19 cellular contexts compared by ENCODE assay signal in the genomic region with DNA sequence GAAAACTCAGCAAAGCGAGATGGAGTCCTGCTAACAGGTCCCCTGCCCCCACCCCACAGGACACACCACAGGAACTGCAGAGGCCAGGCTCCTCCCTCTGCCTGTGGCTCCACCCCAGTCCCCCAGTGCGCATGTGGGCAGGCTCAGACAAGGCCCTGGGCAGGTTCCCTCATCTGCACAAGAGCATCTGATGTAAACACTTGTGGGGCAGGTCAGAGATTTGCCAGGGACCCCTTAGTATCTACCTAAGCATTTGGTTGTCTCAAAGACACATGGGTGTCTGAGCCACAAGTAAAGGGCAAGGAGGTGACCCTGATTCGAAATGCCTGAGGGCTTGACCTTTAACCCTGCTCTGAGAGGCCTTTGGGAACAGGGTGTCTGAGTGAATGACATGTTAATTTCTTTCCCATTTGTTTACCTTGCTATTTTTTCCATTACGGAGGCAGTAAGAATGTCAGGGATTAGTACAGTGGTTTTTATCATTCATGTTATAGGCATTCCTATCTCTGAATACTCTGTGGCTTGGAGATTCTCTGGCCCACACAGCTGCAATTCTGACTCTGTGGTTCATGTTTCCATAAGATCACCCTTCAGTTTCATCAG.
A peak's percentile ranks its signal among the peaks of the same experiment; 100 is the strongest.
DNase-seq lines count a peak whose midpoint lies in the region; ATAC-seq, FAIRE-seq and TF ChIP-seq lines count a peak whose summit lies in the region.
"Had no signal": no experiment of that assay in that cellular context is flagged by ENCODE, and none has a peak within 500 bp of the region (broad histone marks: within the 10 kb centered on the region; RNA-seq: fewer than 3 reads in every experiment).

No MANE protein-coding gene starts in this region.

- H3K27me3 Mint-ChIP-seq in GM23338 (ENCODE audit: insufficient read depth, low read depth, poor library complexity) (no peaks in the 10 kb centered on the region), chondrocyte (ENCODE audit: low read depth) (peaks cover 7% of the 10 kb centered on the region)

- H3K4me1 ChIP-seq in GM23338 (ENCODE audit: insufficient read depth) = no peaks in the 10 kb centered on the region
- no peaks in the 10 kb centered on the region for H3K4me1 ChIP-seq in smooth muscle cell (ENCODE audit: low read depth)
- H3K4me1 ChIP-seq in pancreas = no peaks in the 10 kb centered on the region
- H3K4me1 ChIP-seq: gastrocnemius medialis had no signal

- intact Hi-C loops in pancreas (cut with DNase I) = no loop called here

- no peak overlapping the region for H3K4me3 Mint-ChIP-seq in GM23338
- H3K4me3 Mint-ChIP-seq in chondrocyte (ENCODE audit: unreplicated experiment) = no peak overlapping the region
- H3K4me3 Mint-ChIP-seq: activated CD8-positive, alpha-beta T cell treated with anti-CD3 and anti-CD28 coated beads, Interleukin-2, amount 10 ng/mL, durations not matched to agents 7 days and 5 days; CD4-positive, alpha-beta memory T cell; naive B cell; stimulated activated effector memory CD8-positive, alpha-beta T cell treated with anti-CD3 and anti-CD28 coated beads, Interleukin-12 subunit alpha, Interleukin-12 subunit beta, amount 100 ng/mL, for 72 hours had no signal

- DNase-seq in GM23338 (ENCODE audit: low spot score) = peak; percentile 33
- peak; percentile 67 for DNase-seq in RPMI8226
- DNase-seq in fibroblast of pulmonary artery (ENCODE audit: low read depth) = peak; percentile 38
- DNase-seq in smooth muscle cell (lab: John Stamatoyannopoulos, UW; ENCODE audit: unreplicated experiment) = no peak
- no peak for DNase-seq in chondrocyte (ENCODE audit: low spot score)
- no peak for DNase-seq in pancreas
- DNase-seq in Ammon's horn (ENCODE audit: low spot score) = no peak
- DNase-seq: activated CD8-positive, alpha-beta T cell treated with anti-CD3 and anti-CD28 coated beads, Interleukin-2, amount 10 ng/mL, durations not matched to agents 7 days and 5 days; activated effector memory CD4-positive, alpha-beta T cell treated with Interleukin-2 at 50 U/mL for 16 hours; CD4-positive, alpha-beta memory T cell; gastrocnemius medialis; GDM1; GOT3; naive B cell; NK-92 treated with Interleukin-12 subunit alpha and Interleukin-12 subunit beta, amount 100 ng/mL, for 24 hours; retina; stimulated activated CD4-positive, alpha-beta T cell treated with anti-CD3 and anti-CD28 coated beads, Interleukin-4, amount 100 ng/mL, for 24 hours had no signal

- H3K27ac Mint-ChIP-seq in GM23338 (no peak overlapping the region), chondrocyte (ENCODE audit: unreplicated experiment) (no peak overlapping the region)
- H3K27ac Mint-ChIP-seq: activated CD8-positive, alpha-beta T cell treated with anti-CD3 and anti-CD28 coated beads, Interleukin-2, amount 10 ng/mL, durations not matched to agents 7 days and 5 days; CD4-positive, alpha-beta memory T cell; naive B cell; stimulated activated effector memory CD8-positive, alpha-beta T cell treated with anti-CD3 and anti-CD28 coated beads, Interleukin-12 subunit alpha, Interleukin-12 subunit beta, amount 100 ng/mL, for 72 hours had no signal

- H3F3A ChIP-seq in GM23338 (replicated peaks; ENCODE audit: low read depth) (no peaks in the 10 kb centered on the region), smooth muscle cell (ENCODE audit: low read depth) (no peaks in the 10 kb centered on the region)

- ATAC-seq in GM23338 (peak; percentile 84), pancreas (no peak)
- ATAC-seq: activated CD8-positive, alpha-beta T cell treated with anti-CD3 and anti-CD28 coated beads, Interleukin-2, amount 10 ng/mL, durations not matched to agents 7 days and 5 days; gastrocnemius medialis; stimulated activated effector memory CD8-positive, alpha-beta T cell treated with anti-CD3 and anti-CD28 coated beads, Interleukin-12 subunit alpha, Interleukin-12 subunit beta, amount 100 ng/mL, for 72 hours had no signal

- no peak for TF ChIP-seq CTCF in GM23338 (conservative IDR thresholded peaks at IDR 0.05; ENCODE audit: low read depth in 2 of 2)
- no peak for TF ChIP-seq CTCF in fibroblast of pulmonary artery (IDR thresholded peaks at IDR 0.05; ENCODE audit: low read length, missing control alignments)
- no peak for TF ChIP-seq CTCF in smooth muscle cell (IDR thresholded peaks at IDR 0.05; ENCODE audit: borderline replicate concordance, insufficient read depth, poor library complexity, severe bottlenecking)
- no peak for TF ChIP-seq CTCF in chondrocyte (IDR thresholded peaks at IDR 0.05)
- no peak for TF ChIP-seq CTCF in pancreas (IDR thresholded peaks at IDR 0.05)

- no peaks in the 10 kb centered on the region for H3K9me3 ChIP-seq in smooth muscle cell (replicated peaks; ENCODE audit: low read depth)
- H3K9me3 ChIP-seq in pancreas = no peaks in the 10 kb centered on the region
- H3K9me3 ChIP-seq: gastrocnemius medialis had no signal

- H3K79me2 ChIP-seq in GM23338 (replicated peaks; ENCODE audit: insufficient read depth) (no peaks in the 10 kb centered on the region), smooth muscle cell (ENCODE audit: low read depth) (no peaks in the 10 kb centered on the region)

- H3K4me2 ChIP-seq in GM23338 = no peak overlapping the region
- peak overlapping the region; percentile 15 for H3K4me2 ChIP-seq in smooth muscle cell

- H4K20me1 ChIP-seq in GM23338 (replicated peaks; ENCODE audit: insufficient read depth) = no peaks in the 10 kb centered on the region
- no peaks in the 10 kb centered on the region for H4K20me1 ChIP-seq in smooth muscle cell (ENCODE audit: low read depth)

- WGBS in smooth muscle cell (ENCODE audit: low lambda C conversion rate) = 44% methylated on average over 4 of the region's 4 CpGs
- 51 to 57% methylated on average over 4 of the region's 4 CpGs for WGBS in pancreas, 2 donors

- no peak overlapping the region for H3K27ac ChIP-seq in GM23338 (ENCODE audit: low read depth)
- peak overlapping the region; percentile 85 for H3K27ac ChIP-seq in smooth muscle cell (ENCODE audit: low read depth)
- H3K27ac ChIP-seq in pancreas = no peak overlapping the region
- H3K27ac ChIP-seq: gastrocnemius medialis had no signal

- no peak for FAIRE-seq in pancreas (lab: Jason Lieb, UNC)
- FAIRE-seq: GM18507 had no signal

- H3K9me3 Mint-ChIP-seq in GM23338 (no peaks in the 10 kb centered on the region), chondrocyte (ENCODE audit: low read depth) (no peaks in the 10 kb centered on the region)
- H3K9me3 Mint-ChIP-seq: stimulated activated effector memory CD8-positive, alpha-beta T cell treated with anti-CD3 and anti-CD28 coated beads, Interleukin-12 subunit alpha, Interleukin-12 subunit beta, amount 100 ng/mL, for 72 hours had no signal

- H3K4me1 Mint-ChIP-seq in GM23338 = peaks cover 8% of the 10 kb centered on the region; the same call in 2 of the 3 replicates
- H3K4me1 Mint-ChIP-seq in chondrocyte (ENCODE audit: low read depth) = no peaks in the 10 kb centered on the region
- H3K4me1 Mint-ChIP-seq: CD4-positive, alpha-beta memory T cell; naive B cell; stimulated activated effector memory CD8-positive, alpha-beta T cell treated with anti-CD3 and anti-CD28 coated beads, Interleukin-12 subunit alpha, Interleukin-12 subunit beta, amount 100 ng/mL, for 72 hours had no signal

- H3K9ac ChIP-seq in smooth muscle cell (ENCODE audit: low read depth) = peak overlapping the region; percentile 45

- peak overlapping the region; percentile 66; the same call in 1 of the 2 replicates for H2AFZ ChIP-seq in GM23338
- H2AFZ ChIP-seq in smooth muscle cell (ENCODE audit: low read depth) = no peak overlapping the region

- H3K9me2 ChIP-seq in GM23338 (ENCODE audit: insufficient read depth) = peaks cover 14% of the 10 kb centered on the region

- H3K36me3 Mint-ChIP-seq in GM23338 (ENCODE audit: low read depth) = no peaks in the 10 kb centered on the region
- H3K36me3 Mint-ChIP-seq in chondrocyte (ENCODE audit: low read depth) = no peaks in the 10 kb centered on the region
- H3K36me3 Mint-ChIP-seq: CD4-positive, alpha-beta memory T cell; naive B cell; stimulated activated effector memory CD8-positive, alpha-beta T cell treated with anti-CD3 and anti-CD28 coated beads, Interleukin-12 subunit alpha, Interleukin-12 subunit beta, amount 100 ng/mL, for 72 hours had no signal

- H3K27me3 ChIP-seq in GM23338 (ENCODE audit: insufficient read depth) (no peaks in the 10 kb centered on the region), smooth muscle cell (ENCODE audit: low read depth) (no peaks in the 10 kb centered on the region), pancreas (no peaks in the 10 kb centered on the region)
- H3K27me3 ChIP-seq: gastrocnemius medialis had no signal

- no peaks in the 10 kb centered on the region for H3K36me3 ChIP-seq in GM23338 (ENCODE audit: insufficient read depth)
- no peaks in the 10 kb centered on the region for H3K36me3 ChIP-seq in smooth muscle cell (ENCODE audit: low read depth)
- no peaks in the 10 kb centered on the region for H3K36me3 ChIP-seq in pancreas
- H3K36me3 ChIP-seq: gastrocnemius medialis had no signal

- H3K4me3 ChIP-seq in GM23338 (no peak overlapping the region), fibroblast of pulmonary artery (replicated peaks; ENCODE audit: low read depth, low read length) (no peak overlapping the region), smooth muscle cell (no peak overlapping the region), pancreas (no peak overlapping the region)
- H3K4me3 ChIP-seq: gastrocnemius medialis had no signal

TF ChIP-seq in GM23338, 12 proteins besides CTCF, POLR2A, EP300 and RAD21:
- TF ChIP-seq NANOG (IDR thresholded peaks at IDR 0.05; ENCODE audit: borderline replicate concordance) = no peak
- no peak for TF ChIP-seq POLR2AphosphoS5 (IDR thresholded peaks at IDR 0.05; ENCODE audit: low read depth)
TF ChIP-seq in GM23338: peak in this region for 0.

Comparison
In these comparisons a context has a peak if more than half of its experiments do, and no peak if none do; other contexts are left out.
1. DNase-seq: peak in GM23338 (single experiment), RPMI8226 (single experiment) and fibroblast of pulmonary artery (single experiment); none in smooth muscle cell (single experiment), chondrocyte (single experiment), pancreas (0 of 6) and Ammon's horn (single experiment).